Comparison of ENCODE assay signal across 1 cellular context in genomic region chr4:48243429-48243828, GRCh38.
TF ChIP-seq lines count a peak whose summit lies in the region.

No MANE protein-coding gene starts in this region.

TF ChIP-seq in GM12878, 131 proteins besides CTCF, POLR2A, EP300 and RAD21 (continued from another document):
- TF ChIP-seq E2F8 (IDR thresholded peaks at IDR 0.05; ENCODE audit: low read depth, partially characterized antibody) (no peak), MEF2B (IDR thresholded peaks at IDR 0.05; ENCODE audit: partially characterized antibody, poor library complexity, severe bottlenecking) (no peak), RCOR1 (conservative IDR thresholded peaks at IDR 0.05; ENCODE audit: low read depth, low read length) (no peak), NFIC (IDR thresholded peaks at IDR 0.05; ENCODE audit: low read depth, low read length) (no peak), PKNOX1 (IDR thresholded peaks at IDR 0.05) (no peak), NRF1 (conservative IDR thresholded peaks at IDR 0.05; ENCODE audit: low read depth, low read length) (no peak), YBX1 (IDR thresholded peaks at IDR 0.05) (no peak), ZNF592 (IDR thresholded peaks at IDR 0.05) (no peak)
